28 cellular contexts compared by ENCODE assay signal in genomic region chr12:41217731-41218130, GRCh38. TPM values are rescaled to one million over a fixed set of nuclear protein-coding genes. Genes with fewer than 3 reads are reported as not detected.
DNase-seq lines count a peak whose midpoint lies in the region; ATAC-seq and TF ChIP-seq lines count a peak whose summit lies in the region.
"Had no signal": no experiment of that assay in that cellular context is flagged by ENCODE, and none has a peak within 500 bp of the region (broad histone marks: within the 10 kb centered on the region; RNA-seq: fewer than 3 reads in every experiment).

No MANE protein-coding gene starts in this region.

- no peaks in the 10 kb centered on the region for H3K36me3 ChIP-seq in Loucy (ENCODE audit: insufficient read depth, low read length)
- no peaks in the 10 kb centered on the region for H3K36me3 ChIP-seq in testis (ENCODE audit: low read depth, missing control alignments)
- H3K36me3 ChIP-seq in lower lobe of right lung, result no peaks in the 10 kb centered on the region
- H3K36me3 ChIP-seq: HAP-1, Peyer's patch, SJCRH30 had no signal

- H3K9me3 ChIP-seq in Loucy (ENCODE audit: insufficient read depth, low read depth, low read length) (no peaks in the 10 kb centered on the region), testis (no peaks in the 10 kb centered on the region), lower lobe of right lung (no peaks in the 10 kb centered on the region)
- H3K9me3 ChIP-seq: HAP-1, Peyer's patch, SJCRH30 had no signal

- H3K79me2 ChIP-seq in Loucy (ENCODE audit: insufficient read depth, low read length), result no peaks in the 10 kb centered on the region

- peak overlapping the region; percentile 94 for H3K27ac Mint-ChIP-seq in nephron progenitor cell
- H3K27ac Mint-ChIP-seq: CD8-positive, alpha-beta T cell had no signal

- no peaks in the 10 kb centered on the region for H3K27me3 ChIP-seq in Loucy (ENCODE audit: insufficient read depth, low read length, poor library complexity, severe bottlenecking)
- H3K27me3 ChIP-seq in testis, result no peaks in the 10 kb centered on the region
- no peaks in the 10 kb centered on the region for H3K27me3 ChIP-seq in lower lobe of right lung (ENCODE audit: low read depth)
- H3K27me3 ChIP-seq: Peyer's patch, SJCRH30 had no signal

- peak overlapping the region; percentile 14 for H3K4me2 ChIP-seq in Loucy (ENCODE audit: low read depth, low read length, poor library complexity, severe bottlenecking)

- TF ChIP-seq CTCF in Loucy (conservative IDR thresholded peaks at IDR 0.05; ENCODE audit: low read length) (no peak), fibroblast of villous mesenchyme (IDR thresholded peaks at IDR 0.05; ENCODE audit: insufficient read depth, low read depth, low read length) (no peak), nephron progenitor cell (IDR thresholded peaks at IDR 0.05) (no peak), testis (IDR thresholded peaks at IDR 0.05) (no peak), lower lobe of right lung (IDR thresholded peaks at IDR 0.05) (no peak)

- DNase-seq in fibroblast of villous mesenchyme (ENCODE audit: low read depth) (peak; percentile 2), nephron progenitor cell (no peak), testis (peak; percentile 15), anterior cingulate cortex (lab: John Stamatoyannopoulos, UW) (no peak), NCI-H748 (lab: John Stamatoyannopoulos, UW; ENCODE audit: unreplicated experiment) (no peak), lower lobe of right lung (no peak)
- DNase-seq: AML-193; C1 segment of cervical spinal cord; Calu3; CD8-positive, alpha-beta T cell; DMS153; MM.1S; NCI-H1048; NCI-H1436 treated with DMSO at 0.1 percent for 48 hours; NCI-H2029; NCI-H226; NCI-H510A treated with DMSO at 0.1 percent for 48 hours; NCI-H774; NK-92 treated with Interleukin-12 subunit alpha and Interleukin-12 subunit beta, amount 100 ng/mL, for 24 hours; Peyer's patch; SJCRH30 had no signal

- no peak for TF ChIP-seq POLR2A in testis (IDR thresholded peaks at IDR 0.05)

- peak overlapping the region; percentile 57 for H3K9ac ChIP-seq in Loucy (ENCODE audit: low read depth, low read length, poor library complexity, severe bottlenecking)

- ATAC-seq in lower lobe of right lung, result no peak
- ATAC-seq: CD8-positive, alpha-beta T cell; K562 had no signal

- H3K4me1 ChIP-seq in Loucy (ENCODE audit: insufficient read depth, low read length, poor library complexity, severe bottlenecking) (peaks cover 69% of the 10 kb centered on the region), testis (peaks cover 18% of the 10 kb centered on the region), lower lobe of right lung (no peaks in the 10 kb centered on the region)
- H3K4me1 ChIP-seq: SJCRH30 had no signal

- H3K4me3 Mint-ChIP-seq in nephron progenitor cell, result no peak overlapping the region
- H3K4me3 Mint-ChIP-seq: CD8-positive, alpha-beta T cell had no signal

- no peak overlapping the region for H3K4me3 ChIP-seq in Loucy (ENCODE audit: low read length, poor library complexity, severe bottlenecking)
- H3K4me3 ChIP-seq in fibroblast of villous mesenchyme (ENCODE audit: low read depth, low read length), result no peak overlapping the region
- H3K4me3 ChIP-seq in testis, result no peak overlapping the region
- no peak overlapping the region for H3K4me3 ChIP-seq in lower lobe of right lung
- H3K4me3 ChIP-seq: HAP-1, K562, Peyer's patch, SJCRH30 had no signal

- no peaks in the 10 kb centered on the region for H3K9me3 Mint-ChIP-seq in nephron progenitor cell

- H3F3A ChIP-seq in Loucy (ENCODE audit: low read depth), result peaks cover 17% of the 10 kb centered on the region

- no peaks in the 10 kb centered on the region for H4K20me1 ChIP-seq in Loucy (ENCODE audit: insufficient read depth, low read length, poor library complexity, severe bottlenecking)

- intact Hi-C loops in testis (cut with DNase I; ENCODE audit: low total_unique reads), result no loop called here
- intact Hi-C loops in lower lobe of right lung (cut with DNase I), result no loop called here

- H3K27ac ChIP-seq in testis (peak overlapping the region in 1 of 2 donors; percentile 20), lower lobe of right lung (no peak overlapping the region)
- H3K27ac ChIP-seq: SJCRH30 had no signal

- H2AFZ ChIP-seq in Loucy (ENCODE audit: low read length), result peak overlapping the region; percentile 74

- H3K36me3 Mint-ChIP-seq in nephron progenitor cell (ENCODE audit: low read depth), result peaks cover 6% of the 10 kb centered on the region
- H3K36me3 Mint-ChIP-seq: CD8-positive, alpha-beta T cell had no signal

- no peaks in the 10 kb centered on the region for H3K27me3 Mint-ChIP-seq in nephron progenitor cell (ENCODE audit: low read depth, poor library complexity)

- H3K4me1 Mint-ChIP-seq in nephron progenitor cell, result peaks cover 30% of the 10 kb centered on the region

- H3K9me2 ChIP-seq in Loucy (replicated peaks; ENCODE audit: low read depth, low read length), result no peaks in the 10 kb centered on the region

- 40 to 60% methylated on average over 1 of the region's 1 CpG for WGBS in testis, 2 donors

RNA-seq across cellular contexts. Expression of gene PDZRN4, which starts 29.6 kb away (rescaled TPM):
- total RNA-seq in fibroblast of villous mesenchyme (not detected in 2 replicates), testis (10 to 100 TPM; 11.3 TPM), lower lobe of right lung (1.6 TPM)
- 7.7 TPM for polyA plus RNA-seq in testis (ENCODE audit: insufficient read depth, low read depth, low replicate concordance)
- total RNA-seq: A172; Calu3; CD8-positive, alpha-beta T cell; G401; K562; LHCN-M2; SJCRH30 had no signal
- polyA plus RNA-seq: AG04450, K562 had no signal

Comparison
In these comparisons a context has a peak if more than half of its experiments do, and no peak if none do; other contexts are left out.
1. DNase-seq: peak in fibroblast of villous mesenchyme (single experiment) and testis (single experiment); none in nephron progenitor cell (single experiment), anterior cingulate cortex (0 of 58), NCI-H748 (single experiment) and lower lobe of right lung (single experiment).